In the genomic region with DNA sequence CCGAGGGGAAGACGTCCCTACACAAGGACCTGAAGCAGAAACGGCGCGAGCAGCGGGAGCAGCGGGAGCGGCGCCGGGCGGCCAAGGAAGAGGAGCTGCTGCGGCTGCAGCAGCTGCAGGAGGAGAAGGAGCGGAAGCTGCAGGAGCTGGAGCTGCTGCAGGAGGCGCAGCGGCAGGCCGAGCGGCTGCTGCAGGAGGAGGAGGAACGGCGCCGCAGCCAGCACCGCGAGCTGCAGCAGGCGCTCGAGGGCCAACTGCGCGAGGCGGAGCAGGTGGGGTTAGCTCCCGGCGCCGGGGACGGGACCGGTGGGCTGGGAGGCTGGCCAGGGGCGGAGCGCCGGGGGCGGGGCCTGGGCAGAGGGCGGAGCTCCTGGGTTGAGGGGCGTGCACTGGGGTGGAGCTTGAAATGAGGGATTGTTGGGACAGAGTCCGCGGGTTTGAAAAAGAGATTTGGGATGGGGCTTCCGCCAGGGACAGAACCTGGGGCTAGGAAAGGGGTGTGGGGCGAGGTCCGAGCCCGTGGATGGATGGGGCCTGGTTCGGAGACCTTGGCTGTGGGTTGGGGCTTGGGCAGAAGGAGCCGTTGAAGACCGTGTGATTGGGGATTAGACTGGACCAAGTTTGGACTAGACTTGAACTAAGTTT, we compare ENCODE assay signal across 8 cellular contexts. TPM values are rescaled to one million over a fixed set of nuclear protein-coding genes. Genes with fewer than 3 reads are reported as not detected.
DNase-seq lines count a peak whose midpoint lies in the region; ATAC-seq and FAIRE-seq lines count a peak whose summit lies in the region.

No MANE protein-coding gene starts in this region.

- 19 to 30% (median 29%) methylated on average over 34 to 47 of the region's 47 CpGs for WGBS in small intestine, 3 donors

- H3K4me3 ChIP-seq in small intestine (ENCODE audit: low read depth in 1 of 2, low read length in 2 of 2): peak overlapping the region in 1 of 2 donors; percentile 52

- H3K9me3 ChIP-seq in small intestine (ENCODE audit: control insufficient read depth, low read depth): no peaks in the 10 kb centered on the region

- peaks cover 0 to 2% of the 10 kb centered on the region in 2 donors for H3K36me3 ChIP-seq in small intestine (ENCODE audit: control insufficient read depth in 2 of 2, insufficient read depth in 2 of 2, low read length in 2 of 2)

- peak overlapping the region in 1 of 2 donors; percentile 86 for H3K27ac ChIP-seq in small intestine (ENCODE audit: low read depth in 1 of 2, low read length in 1 of 2)

- FAIRE-seq in small intestine (lab: Jason Lieb, UNC): no peak

- no peaks in the 10 kb centered on the region for H3K27me3 ChIP-seq in small intestine (ENCODE audit: control insufficient read depth in 2 of 2, insufficient read depth in 2 of 2, low read length in 2 of 2)

- no peak for ATAC-seq in activated CD4-positive, CD25-positive, alpha-beta regulatory T cell treated with anti-CD3 and anti-CD28 coated beads, Interleukin-2, amount 50 U/mL, for 24 hours
- ATAC-seq in HG02938 (IDR thresholded peaks at IDR 0.05; ENCODE audit: unreplicated experiment): no peak
- no peak for ATAC-seq in HG02588 (IDR thresholded peaks at IDR 0.05; ENCODE audit: unreplicated experiment)

- DNase-seq in GM04504 (ENCODE audit: low read depth): peak; percentile 46
- DNase-seq in NCI-H345 (lab: John Stamatoyannopoulos, UW): peak; percentile 89
- DNase-seq in cerebellar cortex (ENCODE audit: low spot score): peak; percentile 78
- peak; percentile 96 for DNase-seq in islet precursor cell
- DNase-seq in small intestine: peak; percentile 89

- H3K4me1 ChIP-seq in small intestine (ENCODE audit: control insufficient read depth in 2 of 2, insufficient read depth in 1 of 2, low read depth in 1 of 2, low read length in 1 of 2): peaks cover 0 to 3% of the 10 kb centered on the region in 2 donors

RNA-seq across cellular contexts. Expression of a gene that starts 20.7 kb away (rescaled TPM):
- 10 to 100 TPM in 1 of 3 donors, 1 to 10 TPM in 2; 4.7 to 16.2 (median 9.5) TPM for polyA plus RNA-seq in small intestine

RNA-seq across cellular contexts. Expression of a gene that starts 24.0 kb away (rescaled TPM):
- polyA plus RNA-seq in small intestine: 10 to 100 TPM in 2 of 3 donors, 1 to 10 TPM in 1; 7.8 to 14.7 (median 13.0) TPM

RNA-seq across cellular contexts. Expression of a gene that starts 58.8 kb away (rescaled TPM):
- 10 to 100 TPM; 16.2 to 24.8 (median 24.0) TPM for polyA plus RNA-seq in small intestine

Comparison
In these comparisons a context has a peak if more than half of its experiments do, and no peak if none do; other contexts are left out.
1. DNase-seq: peak in every context shown above with its lines; median percentile 96 in islet precursor cell; 89 in NCI-H345; 89 in small intestine; 78 in cerebellar cortex; 46 in GM04504.